Comparison of ENCODE assay signal across 16 cellular contexts in the genomic region with DNA sequence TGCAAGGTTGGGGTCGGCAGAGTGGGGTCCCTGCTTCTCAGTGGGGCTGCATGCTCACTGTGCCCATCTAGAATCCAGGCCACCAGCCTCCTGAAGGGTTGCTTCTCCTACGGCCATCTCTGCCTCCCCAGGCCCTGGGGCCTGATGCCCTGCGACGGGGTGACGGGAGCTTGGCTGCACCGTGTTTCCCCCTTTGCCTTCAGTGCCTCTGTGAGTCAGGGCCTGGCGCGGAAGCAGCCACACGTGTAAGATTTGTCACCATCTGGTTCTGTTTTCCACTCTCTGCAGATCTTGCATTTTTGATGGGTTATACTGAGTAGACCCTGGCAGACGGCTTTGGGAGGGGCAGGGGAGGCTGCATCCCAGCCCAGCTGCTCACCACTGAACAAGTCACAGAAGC. TPM values are rescaled to one million over a fixed set of nuclear protein-coding genes. Genes with fewer than 3 reads are reported as not detected.
A peak's percentile ranks its signal among the peaks of the same experiment; 100 is the strongest.
DNase-seq lines count a peak whose midpoint lies in the region; ATAC-seq and TF ChIP-seq lines count a peak whose summit lies in the region.
"Had no signal": no experiment of that assay in that cellular context is flagged by ENCODE, and none has a peak within 500 bp of the region (broad histone marks: within the 10 kb centered on the region; RNA-seq: fewer than 3 reads in every experiment).

No MANE protein-coding gene starts in this region.

- intact Hi-C loops in psoas muscle (cut with DNase I): no loop called here
- intact Hi-C loops in adrenal gland (cut with DNase I): no loop called here

- no peak overlapping the region for H3K27ac Mint-ChIP-seq in nephron progenitor cell
- H3K27ac Mint-ChIP-seq: activated CD8-positive, alpha-beta memory T cell treated with anti-CD3 and anti-CD28 coated beads, Interleukin-2, amount 10 ng/mL, durations not matched to agents 7 days and 5 days; activated naive CD4-positive, alpha-beta T cell treated with anti-CD3 and anti-CD28 coated beads, Interleukin-2, amount 10 ng/mL, durations not matched to agents 7 days and 5 days; CD8-positive, alpha-beta T cell; stimulated activated naive CD8-positive, alpha-beta T cell treated with anti-CD3 and anti-CD28 coated beads, Interleukin-15, amount 100 ng/mL, for 72 hours had no signal

- H3K36me3 ChIP-seq in psoas muscle (ENCODE audit: insufficient read depth in 1 of 2, low read depth in 1 of 2) (no peaks in the 10 kb centered on the region), adrenal gland (replicated peaks in 1 of 2) (no peaks in the 10 kb centered on the region)
- H3K36me3 ChIP-seq: HAP-1 had no signal

- H3K27me3 Mint-ChIP-seq in nephron progenitor cell (ENCODE audit: low read depth, poor library complexity): peaks cover 26% of the 10 kb centered on the region

- DNase-seq in G401 (ENCODE audit: low spot score) (peak; percentile 7), RPMI7951 (ENCODE audit: low read depth) (peak; percentile 96), fibroblast of the aortic adventitia (ENCODE audit: low read depth) (peak; percentile 91), psoas muscle (peak; percentile 73), adrenal gland (no peak), T-helper 9 cell (no peak), nephron progenitor cell (no peak)
- no peak for DNase-seq in stimulated activated CD4-positive, alpha-beta T cell treated with anti-CD3 and anti-CD28 coated beads, Interleukin-1b, Interleukin-23, amount 100 ng/mL, for 48 hours
- DNase-seq: activated CD8-positive, alpha-beta memory T cell treated with anti-CD3 and anti-CD28 coated beads, Interleukin-2, amount 10 ng/mL, durations not matched to agents 7 days and 5 days; activated naive CD4-positive, alpha-beta T cell treated with anti-CD3 and anti-CD28 coated beads, Interleukin-2, amount 10 ng/mL, durations not matched to agents 7 days and 5 days; CD8-positive, alpha-beta T cell; NCI-H526; SHP77 treated with DMSO at 0.1 percent for 48 hours; stimulated activated naive CD8-positive, alpha-beta T cell treated with anti-CD3 and anti-CD28 coated beads, Interleukin-15, amount 100 ng/mL, for 72 hours had no signal

- no peaks in the 10 kb centered on the region for H3K9me3 ChIP-seq in psoas muscle
- no peaks in the 10 kb centered on the region for H3K9me3 ChIP-seq in adrenal gland (replicated peaks in 1 of 3)
- H3K9me3 ChIP-seq: HAP-1 had no signal

- TF ChIP-seq CTCF in fibroblast of the aortic adventitia (IDR thresholded peaks at IDR 0.05; ENCODE audit: insufficient read depth, low read length) (no peak), psoas muscle (IDR thresholded peaks at IDR 0.05) (no peak), adrenal gland (IDR thresholded peaks at IDR 0.05) (no peak), nephron progenitor cell (IDR thresholded peaks at IDR 0.05) (no peak)

- in situ Hi-C loops in G401 (cut with HindIII; ENCODE audit: low sequenced_read_pairs): no loop called here

- H3K27ac ChIP-seq in psoas muscle (no peak overlapping the region), adrenal gland (no peak overlapping the region)

- H3K4me3 Mint-ChIP-seq in nephron progenitor cell: no peak overlapping the region
- H3K4me3 Mint-ChIP-seq: activated CD8-positive, alpha-beta memory T cell treated with anti-CD3 and anti-CD28 coated beads, Interleukin-2, amount 10 ng/mL, durations not matched to agents 7 days and 5 days; activated naive CD4-positive, alpha-beta T cell treated with anti-CD3 and anti-CD28 coated beads, Interleukin-2, amount 10 ng/mL, durations not matched to agents 7 days and 5 days; CD8-positive, alpha-beta T cell; stimulated activated naive CD8-positive, alpha-beta T cell treated with anti-CD3 and anti-CD28 coated beads, Interleukin-15, amount 100 ng/mL, for 72 hours had no signal

- no peak for TF ChIP-seq POLR2A in adrenal gland (IDR thresholded peaks at IDR 0.05)

- H3K4me1 Mint-ChIP-seq in nephron progenitor cell: peaks cover 67% of the 10 kb centered on the region
- H3K4me1 Mint-ChIP-seq: activated naive CD4-positive, alpha-beta T cell treated with anti-CD3 and anti-CD28 coated beads, Interleukin-2, amount 10 ng/mL, durations not matched to agents 7 days and 5 days had no signal

- peak in 3 of 4 donors; percentile 14 to 37 (median 34) for ATAC-seq in psoas muscle
- ATAC-seq: activated CD8-positive, alpha-beta memory T cell treated with anti-CD3 and anti-CD28 coated beads, Interleukin-2, amount 10 ng/mL, durations not matched to agents 7 days and 5 days; CD8-positive, alpha-beta T cell; esophagus mucosa; stimulated activated naive CD8-positive, alpha-beta T cell treated with anti-CD3 and anti-CD28 coated beads, Interleukin-15, amount 100 ng/mL, for 72 hours had no signal

- H3K4me3 ChIP-seq in fibroblast of the aortic adventitia (ENCODE audit: low read depth, low read length): no peak overlapping the region
- no peak overlapping the region for H3K4me3 ChIP-seq in psoas muscle
- no peak overlapping the region for H3K4me3 ChIP-seq in adrenal gland
- H3K4me3 ChIP-seq: HAP-1 had no signal

- H3K9me3 Mint-ChIP-seq in nephron progenitor cell: no peaks in the 10 kb centered on the region
- H3K9me3 Mint-ChIP-seq: activated naive CD4-positive, alpha-beta T cell treated with anti-CD3 and anti-CD28 coated beads, Interleukin-2, amount 10 ng/mL, durations not matched to agents 7 days and 5 days; CD8-positive, alpha-beta T cell; stimulated activated naive CD8-positive, alpha-beta T cell treated with anti-CD3 and anti-CD28 coated beads, Interleukin-15, amount 100 ng/mL, for 72 hours had no signal

- WGBS in psoas muscle, 3 donors: 59 to 66% (median 65%) methylated on average over 10 of the region's 10 CpGs
- 83 to 86% (median 86%) methylated on average over 9 to 10 of the region's 10 CpGs for WGBS in adrenal gland, 4 donors

- H3K27me3 ChIP-seq in psoas muscle (ENCODE audit: insufficient read depth in 3 of 3, low read length in 2 of 3) (peaks cover 0 to 4% (median 3%) of the 10 kb centered on the region in 3 donors), adrenal gland (no peaks in the 10 kb centered on the region)

- no peaks in the 10 kb centered on the region for H3K36me3 Mint-ChIP-seq in nephron progenitor cell (ENCODE audit: low read depth)
- H3K36me3 Mint-ChIP-seq: activated CD8-positive, alpha-beta memory T cell treated with anti-CD3 and anti-CD28 coated beads, Interleukin-2, amount 10 ng/mL, durations not matched to agents 7 days and 5 days; activated naive CD4-positive, alpha-beta T cell treated with anti-CD3 and anti-CD28 coated beads, Interleukin-2, amount 10 ng/mL, durations not matched to agents 7 days and 5 days; CD8-positive, alpha-beta T cell had no signal

- H3K4me1 ChIP-seq in psoas muscle: no peaks in the 10 kb centered on the region
- no peaks in the 10 kb centered on the region for H3K4me1 ChIP-seq in adrenal gland (replicated peaks in 1 of 2)
- H3K4me1 ChIP-seq: HAP-1 had no signal

RNA-seq across cellular contexts. Expression of a gene that starts 7.2 kb away (rescaled TPM):
- 0.03 TPM in 1 of 2 replicates, not detected in the other for total RNA-seq in G401 (2014; rRNA removed; shearing (Covaris generic))
- 10.1 and 11.0 TPM in 2 replicates for total RNA-seq in RPMI7951 (2014; rRNA removed; shearing (Covaris generic))
- total RNA-seq in fibroblast of the aortic adventitia (ENCODE audit: low replicate concordance) (2.0 and 5.3 TPM in 2 replicates), psoas muscle (under 1 TPM in 2 of 4 donors, not detected in 2; 0.05 to 0.06 TPM), adrenal gland (under 1 TPM in 5 of 8 donors, not detected in 3; under 0.01 to 0.61 (median 0.34) TPM)
- polyA plus RNA-seq in psoas muscle (under 1 TPM in 2 of 3 donors, not detected in 1; 0.03 to 0.18 TPM), adrenal gland (1 to 10 TPM in 1 of 3 donors, under 1 TPM in 2; 0.07 to 1.2 (median 0.40) TPM)
- total RNA-seq: CD8-positive, alpha-beta T cell had no signal

Comparison
In these comparisons a context has a peak if more than half of its experiments do, and no peak if none do; other contexts are left out.
1. DNase-seq: peak in G401 (single experiment), RPMI7951 (single experiment), fibroblast of the aortic adventitia (single experiment) and psoas muscle (2 of 2); none in stimulated activated CD4-positive, alpha-beta T cell treated with anti-CD3 and anti-CD28 coated beads, Interleukin-1b, Interleukin-23, amount 100 ng/mL, for 48 hours (single experiment), adrenal gland (0 of 7), T-helper 9 cell (single experiment) and nephron progenitor cell (single experiment).